11 cellular contexts compared by ENCODE assay signal in genomic region chr1:201885531-201886075, GRCh38. TPM values are rescaled to one million over a fixed set of nuclear protein-coding genes. Genes with fewer than 3 reads are reported as not detected.
DNase-seq lines count a peak whose midpoint lies in the region; ATAC-seq, FAIRE-seq and TF ChIP-seq lines count a peak whose summit lies in the region.
"Had no signal": no experiment of that assay in that cellular context is flagged by ENCODE, and none has a peak within 500 bp of the region (broad histone marks: within the 10 kb centered on the region; RNA-seq: fewer than 3 reads in every experiment).

No MANE protein-coding gene starts in this region.

- TF ChIP-seq POLR2A in H54 (IDR thresholded peaks at IDR 0.05; ENCODE audit: low read depth, low read length) (no peak), spleen (IDR thresholded peaks at IDR 0.05) (no peak)

- FAIRE-seq in H54 (lab: Jason Lieb, UNC) = no peak
- FAIRE-seq: endothelial cell of umbilical vein had no signal

- H3K4me3 ChIP-seq in RWPE2 (ENCODE audit: severe bottlenecking) (no peak overlapping the region), spleen (no peak overlapping the region)

- no peaks in the 10 kb centered on the region for H3K9me3 ChIP-seq in RWPE2 (ENCODE audit: severe bottlenecking)
- no peaks in the 10 kb centered on the region for H3K9me3 ChIP-seq in spleen

- TF ChIP-seq CTCF in RWPE2 (IDR thresholded peaks at IDR 0.05; ENCODE audit: poor library complexity, severe bottlenecking) = no peak
- no peak for TF ChIP-seq CTCF in spleen (IDR thresholded peaks at IDR 0.05 in 8 of 11, conservative IDR thresholded peaks at IDR 0.05 in 3 of 11)

- H3K27me3 ChIP-seq in RWPE2 (ENCODE audit: insufficient read depth, poor library complexity, severe bottlenecking) (no peaks in the 10 kb centered on the region), spleen (replicated peaks in 1 of 7) (peaks cover 0 to 42% (median 18%) of the 10 kb centered on the region in 7 donors)

- H3K4me1 ChIP-seq in RWPE2 (ENCODE audit: insufficient read depth, poor library complexity, severe bottlenecking) (peaks cover 25% of the 10 kb centered on the region), spleen (peaks cover 5 to 65% (median 32%) of the 10 kb centered on the region in 6 donors)

- peak; percentile 53 for ATAC-seq in RWPE2 (ENCODE audit: low read depth)
- ATAC-seq in HG03469 (IDR thresholded peaks at IDR 0.05; ENCODE audit: unreplicated experiment) = no peak
- ATAC-seq: activated CD4-positive, alpha-beta T cell treated with anti-CD3 and anti-CD28 coated beads for 36 hours had no signal

- WGBS in spleen, 5 donors = 89 to 95% (median 91%) methylated on average over 6 of the region's 6 CpGs

- H3K27ac ChIP-seq in RWPE2 (ENCODE audit: poor library complexity, severe bottlenecking) (no peak overlapping the region), spleen (no peak overlapping the region)

- intact Hi-C loops in spleen (cut with DNase I; ENCODE audit: low total_unique reads) = no loop called here

- H3K36me3 ChIP-seq in RWPE2 (ENCODE audit: low read depth) = no peaks in the 10 kb centered on the region
- no peaks in the 10 kb centered on the region for H3K36me3 ChIP-seq in spleen

- DNase-seq in H54 (ENCODE audit: insufficient read length, low spot score) = peak; percentile 87
- DNase-seq in RWPE2 (ENCODE audit: low spot score) = no peak
- peak; percentile 33 for DNase-seq in fibroblast of peridontal ligament (ENCODE audit: extremely low read depth)
- DNase-seq in spleen = peak; percentile 39
- DNase-seq in SW 1271 (lab: John Stamatoyannopoulos, UW) = no peak
- DNase-seq in stimulated activated naive CD4-positive, alpha-beta T cell treated with Interleukin-2 at 50 U/mL for 16 hours (lab: John Stamatoyannopoulos, UW) = no peak
- DNase-seq: activated CD4-positive, alpha-beta T cell treated with anti-CD3 and anti-CD28 coated beads for 36 hours; GF-D8; NCI-H187 treated with DMSO at 0.1 percent for 48 hours had no signal

RNA-seq across cellular contexts. Expression of gene SHISA4, which starts 3.1 kb away (rescaled TPM):
- total RNA-seq in spleen = 10 to 100 TPM in 1 of 7 donors, 1 to 10 TPM in 6; 4.8 to 13.3 (median 8.0) TPM
- polyA plus RNA-seq in spleen = 1 to 10 TPM; 3.2 to 4.3 (median 3.9) TPM

RNA-seq across cellular contexts. Expression of gene IPO9, which starts 56.6 kb away (rescaled TPM):
- total RNA-seq in spleen = 10 to 100 TPM; 24.1 to 35.7 (median 29.1) TPM
- 10 to 100 TPM; 13.8 to 17.4 (median 14.5) TPM for polyA plus RNA-seq in spleen

Comparison
In these comparisons a context has a peak if more than half of its experiments do, and no peak if none do; other contexts are left out.
1. DNase-seq: peak in H54 (single experiment), fibroblast of peridontal ligament (single experiment) and spleen (single experiment); none in RWPE2 (single experiment), SW 1271 (0 of 2) and stimulated activated naive CD4-positive, alpha-beta T cell treated with Interleukin-2 at 50 U/mL for 16 hours (single experiment).